ENCODE assay signal across 34 cellular contexts in genomic region chr5:28945859-28946258, GRCh38.
A peak's percentile ranks its signal among the peaks of the same experiment; 100 is the strongest.
DNase-seq lines count a peak whose midpoint lies in the region; ATAC-seq, FAIRE-seq and TF ChIP-seq lines count a peak whose summit lies in the region.
"Had no signal": no experiment of that assay in that cellular context is flagged by ENCODE, and none has a peak within 500 bp of the region (broad histone marks: within the 10 kb centered on the region; RNA-seq: fewer than 3 reads in every experiment).

No MANE protein-coding gene starts in this region.

- H3K4me3 ChIP-seq in neural cell (ENCODE audit: low read length) (no peak overlapping the region), neural progenitor cell (no peak overlapping the region)
- H3K4me3 ChIP-seq: A549; BLaER1; BLaER1 treated with 17β-estradiol and CSF1 and Interleukin-3, amounts not matched to agents 10 nM and 100 nM had no signal

- no peak overlapping the region for H3K27ac Mint-ChIP-seq in neural progenitor cell
- H3K27ac Mint-ChIP-seq: B cell; CD14-positive monocyte; CD4-positive, alpha-beta memory T cell; CD4-positive, alpha-beta T cell; CD8-positive, alpha-beta memory T cell; CD8-positive, alpha-beta T cell had no signal

- no peaks in the 10 kb centered on the region for H3K9me3 Mint-ChIP-seq in neural progenitor cell

- H3K4me2 ChIP-seq in neural cell (ENCODE audit: low read length), result no peak overlapping the region
- no peak overlapping the region for H3K4me2 ChIP-seq in neural progenitor cell
- H3K4me2 ChIP-seq: A549; BLaER1; BLaER1 treated with 17β-estradiol and CSF1 and Interleukin-3, amounts not matched to agents 10 nM and 100 nM had no signal

- H3K36me3 ChIP-seq in neural cell (ENCODE audit: insufficient read depth, low read length) (no peaks in the 10 kb centered on the region), neural progenitor cell (no peaks in the 10 kb centered on the region)
- H3K36me3 ChIP-seq: BE2C; BLaER1; BLaER1 treated with 17β-estradiol and CSF1 and Interleukin-3, amounts not matched to agents 10 nM and 100 nM had no signal

- H3K27me3 ChIP-seq in neural cell (ENCODE audit: insufficient read depth, low read depth, low read length), result no peaks in the 10 kb centered on the region
- no peaks in the 10 kb centered on the region for H3K27me3 ChIP-seq in neural progenitor cell
- H3K27me3 ChIP-seq: BE2C; BLaER1; BLaER1 treated with 17β-estradiol and CSF1 and Interleukin-3, amounts not matched to agents 10 nM and 100 nM had no signal

- no peak overlapping the region for H3K4me3 Mint-ChIP-seq in neural progenitor cell
- H3K4me3 Mint-ChIP-seq: B cell; CD14-positive monocyte; CD4-positive, alpha-beta memory T cell; CD4-positive, alpha-beta T cell; CD4-positive, CD25-positive, alpha-beta regulatory T cell; CD8-positive, alpha-beta memory T cell; CD8-positive, alpha-beta T cell had no signal

- ATAC-seq in HG02870 (IDR thresholded peaks at IDR 0.05; ENCODE audit: unreplicated experiment), result no peak
- ATAC-seq: A549; CD8-positive, alpha-beta T cell had no signal

- no peaks in the 10 kb centered on the region for H3K4me1 ChIP-seq in neural progenitor cell
- H3K4me1 ChIP-seq: A549; BE2C; BLaER1; BLaER1 treated with 17β-estradiol and CSF1 and Interleukin-3, amounts not matched to agents 10 nM and 100 nM; Caco-2 had no signal

- H3F3A ChIP-seq in neural cell (ENCODE audit: insufficient read depth, low read length, poor library complexity, severe bottlenecking), result no peaks in the 10 kb centered on the region
- H3F3A ChIP-seq in neural progenitor cell (ENCODE audit: low read depth), result no peaks in the 10 kb centered on the region

- TF ChIP-seq CTCF in D721Med (IDR thresholded peaks at IDR 0.05; ENCODE audit: insufficient read depth, missing control alignments) (no peak), neural cell (IDR thresholded peaks at IDR 0.05; ENCODE audit: poor library complexity, severe bottlenecking) (no peak), neural progenitor cell (IDR thresholded peaks at IDR 0.05) (no peak)

- DNase-seq in D721Med (ENCODE audit: insufficient read length, low spot score), result no peak
- DNase-seq in neural progenitor cell (ENCODE audit: low spot score), result no peak
- no peak for DNase-seq in NCI-H187 treated with DMSO at 0.1 percent for 48 hours (lab: John Stamatoyannopoulos, UW)
- DNase-seq in stimulated activated CD4-positive, alpha-beta T cell treated with anti-CD3 and anti-CD28 coated beads, Interleukin-1b, Interleukin-23, amount 100 ng/mL, for 48 hours, result no peak
- DNase-seq: 8988T; ACHN; AML-193; BE2C; C1 segment of cervical spinal cord; Caco-2; Calu3; CD4-positive, alpha-beta memory T cell; CD4-positive, alpha-beta T cell; CD4-positive, CD25-positive, alpha-beta regulatory T cell; CD8-positive, alpha-beta memory T cell; CD8-positive, alpha-beta T cell; COR-L47; DMS 273 treated with DMSO at 0.1 percent for 48 hours; DMS153; DMS53; DMS79; DMS79 treated with DMSO at 0.1 percent for 48 hours; DND-41; EL had no signal

- no peaks in the 10 kb centered on the region for H3K4me1 Mint-ChIP-seq in neural progenitor cell
- H3K4me1 Mint-ChIP-seq: B cell; CD14-positive monocyte; CD4-positive, alpha-beta memory T cell; CD4-positive, CD25-positive, alpha-beta regulatory T cell; CD8-positive, alpha-beta memory T cell had no signal

- peak; percentile 86 for TF ChIP-seq EP300 in neural cell (conservative IDR thresholded peaks at IDR 0.05; ENCODE audit: poor library complexity, severe bottlenecking)

- TF ChIP-seq RAD21 in neural cell (conservative IDR thresholded peaks at IDR 0.05), result no peak

- H3K9me2 ChIP-seq in neural cell (ENCODE audit: insufficient read depth, low read length), result no peaks in the 10 kb centered on the region

- no peak overlapping the region for H2AFZ ChIP-seq in neural cell (ENCODE audit: low read depth, low read length)
- peak overlapping the region; percentile 80 for H2AFZ ChIP-seq in neural progenitor cell (replicated peaks)

- FAIRE-seq in D721Med (lab: Jason Lieb, UNC), result peak; percentile 51
- FAIRE-seq: A204.1, A549 had no signal

- no peaks in the 10 kb centered on the region for H4K20me1 ChIP-seq in neural cell (ENCODE audit: insufficient read depth)
- no peaks in the 10 kb centered on the region for H4K20me1 ChIP-seq in neural progenitor cell (ENCODE audit: low read depth)
- H4K20me1 ChIP-seq: BLaER1; BLaER1 treated with 17β-estradiol and CSF1 and Interleukin-3, amounts not matched to agents 10 nM and 100 nM had no signal

- H3K9ac ChIP-seq in neural cell (ENCODE audit: low read length), result no peak overlapping the region
- no peak overlapping the region for H3K9ac ChIP-seq in neural progenitor cell
- H3K9ac ChIP-seq: BLaER1; BLaER1 treated with 17β-estradiol and CSF1 and Interleukin-3, amounts not matched to agents 10 nM and 100 nM had no signal

- H3K27me3 Mint-ChIP-seq in neural progenitor cell (ENCODE audit: insufficient read depth, low read depth), result no peaks in the 10 kb centered on the region
- H3K27me3 Mint-ChIP-seq: B cell; CD4-positive, alpha-beta memory T cell; CD4-positive, alpha-beta T cell; CD4-positive, CD25-positive, alpha-beta regulatory T cell; CD8-positive, alpha-beta memory T cell had no signal

- H3K27ac ChIP-seq in neural cell (ENCODE audit: low read length) (no peak overlapping the region), neural progenitor cell (no peak overlapping the region)
- H3K27ac ChIP-seq: 22Rv1; A549; BLaER1; BLaER1 treated with 17β-estradiol and CSF1 and Interleukin-3, amounts not matched to agents 10 nM and 100 nM; C4-2B had no signal

- H3K36me3 Mint-ChIP-seq in neural progenitor cell, result no peaks in the 10 kb centered on the region
- H3K36me3 Mint-ChIP-seq: CD14-positive monocyte; CD4-positive, alpha-beta memory T cell; CD4-positive, CD25-positive, alpha-beta regulatory T cell; CD8-positive, alpha-beta memory T cell; CD8-positive, alpha-beta T cell had no signal

- H3K9me3 ChIP-seq in neural cell (ENCODE audit: low read length) (no peaks in the 10 kb centered on the region), neural progenitor cell (ENCODE audit: low read depth) (no peaks in the 10 kb centered on the region)
- H3K9me3 ChIP-seq: A549; BE2C; BLaER1; BLaER1 treated with 17β-estradiol and CSF1 and Interleukin-3, amounts not matched to agents 10 nM and 100 nM; Caco-2 had no signal

- no peaks in the 10 kb centered on the region for H3K79me2 ChIP-seq in neural cell (replicated peaks; ENCODE audit: insufficient read depth, low read length)
- H3K79me2 ChIP-seq in neural progenitor cell (ENCODE audit: low read depth), result no peaks in the 10 kb centered on the region

TF ChIP-seq in neural cell, 6 proteins besides CTCF, POLR2A, EP300 and RAD21:
- TF ChIP-seq REST (IDR thresholded peaks at IDR 0.05; ENCODE audit: borderline replicate concordance) (no peak), POLR2AphosphoS5 (IDR thresholded peaks at IDR 0.05) (peak; percentile 66), MXI1 (conservative IDR thresholded peaks at IDR 0.05; ENCODE audit: poor library complexity, severe bottlenecking) (no peak)
